In genomic region chr12:56242986-56243385, GRCh38 we compare ENCODE assay signal across 21 cellular contexts. TPM values are rescaled to one million over a fixed set of nuclear protein-coding genes. Genes with fewer than 3 reads are reported as not detected.
DNase-seq lines count a peak whose midpoint lies in the region; ATAC-seq and TF ChIP-seq lines count a peak whose summit lies in the region.
"Had no signal": no experiment of that assay in that cellular context is flagged by ENCODE, and none has a peak within 500 bp of the region (broad histone marks: within the 10 kb centered on the region; RNA-seq: fewer than 3 reads in every experiment).

No MANE protein-coding gene starts in this region.

- DNase-seq in Right ventricle myocardium inferior (ENCODE audit: missing footprints) (peak; percentile 62), heart right ventricle (no peak), body of pancreas (peak in 1 of 4 donors; percentile 10), GM13977 (ENCODE audit: low spot score) (no peak)
- DNase-seq in activated CD4-positive, alpha-beta T cell treated with anti-CD3 and anti-CD28 coated beads for 1 hour: no peak
- DNase-seq: 8988T, ACHN, Calu3, DMS79 treated with DMSO at 0.1 percent for 48 hours, GF-D8, NCI-H2029, NCI-H446, NCI-H524 treated with DMSO at 0.1 percent for 48 hours, NCI-H774, SJCRH30 had no signal

- peak overlapping the region; percentile 51 for H3K27ac Mint-ChIP-seq in stimulated activated memory B cell treated with anti-CD40 and anti-IgM and Interleukin-4, amounts not matched to agents 10 μg/mL and 1 μg/mL and 100 μg/mL, for 72 hours

- TF ChIP-seq CTCF in heart right ventricle (IDR thresholded peaks at IDR 0.05): no peak
- TF ChIP-seq CTCF in body of pancreas (IDR thresholded peaks at IDR 0.05): no peak
- TF ChIP-seq CTCF in GM13977 (IDR thresholded peaks at IDR 0.05; ENCODE audit: extremely low read depth, insufficient read depth, missing control alignments): no peak

- peaks cover 0 to 98% (median 75%) of the 10 kb centered on the region in 9 donors for H3K36me3 ChIP-seq in heart right ventricle
- peaks cover 15 to 22% of the 10 kb centered on the region in 2 donors for H3K36me3 ChIP-seq in body of pancreas (replicated peaks in 1 of 2; ENCODE audit: insufficient read depth in 1 of 2, low read depth in 2 of 2)

- peaks cover 16% of the 10 kb centered on the region for H3K4me1 Mint-ChIP-seq in stimulated activated memory B cell treated with anti-CD40 and anti-IgM and Interleukin-4, amounts not matched to agents 10 μg/mL and 1 μg/mL and 100 μg/mL, for 72 hours

- intact Hi-C loops in Right ventricle myocardium inferior (cut with DNase I) (no loop called here), heart right ventricle (cut with DNase I) (no loop called here), body of pancreas (cut with DNase I) (no loop called here)

- no peak overlapping the region for H3K4me3 ChIP-seq in heart right ventricle
- H3K4me3 ChIP-seq in body of pancreas: no peak overlapping the region
- H3K4me3 ChIP-seq: SJCRH30 had no signal

- in situ Hi-C loops in GM13977 (cut with MboI; ENCODE audit: low pct_unique_long_range_greater_than_20kb, low sequenced_read_pairs, unreplicated experiment): no loop called here

- no peak for TF ChIP-seq POLR2A in body of pancreas (IDR thresholded peaks at IDR 0.05)

- H3K4me3 Mint-ChIP-seq in stimulated activated memory B cell treated with anti-CD40 and anti-IgM and Interleukin-4, amounts not matched to agents 10 μg/mL and 1 μg/mL and 100 μg/mL, for 72 hours: no peak overlapping the region

- peaks cover 53% of the 10 kb centered on the region for H3K36me3 Mint-ChIP-seq in stimulated activated memory B cell treated with anti-CD40 and anti-IgM and Interleukin-4, amounts not matched to agents 10 μg/mL and 1 μg/mL and 100 μg/mL, for 72 hours

- H3K4me1 ChIP-seq in heart right ventricle (peaks cover 0 to 15% (median 9%) of the 10 kb centered on the region in 9 donors), body of pancreas (peaks cover 34% of the 10 kb centered on the region)
- H3K4me1 ChIP-seq: SJCRH30 had no signal

- no peaks in the 10 kb centered on the region for H3K9me3 Mint-ChIP-seq in stimulated activated memory B cell treated with anti-CD40 and anti-IgM and Interleukin-4, amounts not matched to agents 10 μg/mL and 1 μg/mL and 100 μg/mL, for 72 hours

- H3K27me3 ChIP-seq in heart right ventricle: no peaks in the 10 kb centered on the region
- H3K27me3 ChIP-seq in body of pancreas: no peaks in the 10 kb centered on the region
- H3K27me3 ChIP-seq: SJCRH30 had no signal

- ATAC-seq in Right ventricle myocardium inferior: no peak
- no peak for ATAC-seq in heart right ventricle
- ATAC-seq in body of pancreas: no peak
- ATAC-seq in stimulated activated memory B cell treated with anti-CD40 and anti-IgM and Interleukin-4, amounts not matched to agents 10 μg/mL and 1 μg/mL and 100 μg/mL, for 72 hours: peak; percentile 10
- ATAC-seq: SK-N-SH treated with all-trans-retinoic acid at 6 μM for 48 hours had no signal

- H3K9me3 ChIP-seq in heart right ventricle (no peaks in the 10 kb centered on the region), body of pancreas (no peaks in the 10 kb centered on the region)
- H3K9me3 ChIP-seq: SJCRH30 had no signal

- no peaks in the 10 kb centered on the region for H3K27me3 Mint-ChIP-seq in stimulated activated memory B cell treated with anti-CD40 and anti-IgM and Interleukin-4, amounts not matched to agents 10 μg/mL and 1 μg/mL and 100 μg/mL, for 72 hours

- H3K27ac ChIP-seq in heart right ventricle: no peak overlapping the region
- peak overlapping the region; percentile 46 to 69 (median 56) for H3K27ac ChIP-seq in body of pancreas
- H3K27ac ChIP-seq: HL-60, SJCRH30 had no signal

- 90 to 94% methylated on average over 13 of the region's 13 CpGs for WGBS in heart right ventricle, 2 donors
- 84% methylated on average over 13 of the region's 13 CpGs for WGBS in body of pancreas, 2 donors

RNA-seq across cellular contexts. Expression of gene SLC39A5, which starts 13.1 kb away (rescaled TPM):
- total RNA-seq in Right ventricle myocardium inferior (not detected), heart right ventricle (not detected), body of pancreas (100 to 1,000 TPM; 306 to 333 TPM)
- under 1 TPM; 0.20 to 0.59 TPM for polyA plus RNA-seq in heart right ventricle
- total RNA-seq: Calu3, LHCN-M2, MCF 10A, SJCRH30 had no signal
- polyA plus RNA-seq: BJ had no signal

RNA-seq across cellular contexts. Expression of gene ANKRD52, which starts 15.2 kb away (rescaled TPM):
- 23.9 TPM for total RNA-seq in Right ventricle myocardium inferior
- 10 to 100 TPM; 22.2 to 30.9 (median 26.5) TPM for total RNA-seq in heart right ventricle
- polyA plus RNA-seq in heart right ventricle: 10 to 100 TPM; 10.2 to 10.8 TPM
- total RNA-seq in body of pancreas: 10 to 100 TPM; 15.2 to 21.0 TPM

RNA-seq across cellular contexts. Expression of gene NABP2, which starts 18.8 kb away (rescaled TPM):
- total RNA-seq in Right ventricle myocardium inferior (22.2 TPM), heart right ventricle (10 to 100 TPM; 16.2 to 25.3 (median 20.4) TPM), body of pancreas (10 to 100 TPM; 11.9 to 16.3 TPM)
- 10 to 100 TPM; 13.5 to 27.7 TPM for polyA plus RNA-seq in heart right ventricle

RNA-seq across cellular contexts. Expression of gene RNF41, which starts 21.3 kb away (rescaled TPM):
- total RNA-seq in Right ventricle myocardium inferior (53.8 TPM), heart right ventricle (10 to 100 TPM; 43.6 to 66.3 (median 47.0) TPM), body of pancreas (10 to 100 TPM; 13.2 TPM)
- polyA plus RNA-seq in heart right ventricle: 10 to 100 TPM in 1 of 2 donors, 1 to 10 TPM in 1; 7.0 to 27.0 TPM

RNA-seq across cellular contexts. Expression of gene COQ10A, which starts 23.8 kb away (rescaled TPM):
- total RNA-seq in Right ventricle myocardium inferior: 130 TPM
- 100 to 1,000 TPM in 9 of 10 donors, 10 to 100 TPM in 1; 55.5 to 258 (median 147) TPM for total RNA-seq in heart right ventricle
- polyA plus RNA-seq in heart right ventricle: 100 to 1,000 TPM; 101 to 245 TPM
- total RNA-seq in body of pancreas: 10 to 100 TPM; 28.0 to 34.9 TPM

Comparison
In these comparisons a context has a peak if more than half of its experiments do, and no peak if none do; other contexts are left out.
1. H3K27ac ChIP-seq: peak in body of pancreas (4 of 4); none in heart right ventricle (0 of 10).
2. RNA of gene SLC39A5, which starts 13.1 kb away (total RNA-seq): 306 to 333 TPM in body of pancreas; not detected in Right ventricle myocardium inferior (single experiment) and not detected in heart right ventricle; every median in the first group is over 100 times any median in the second.